16 cellular contexts compared by ENCODE assay signal in genomic region chr21:45547211-45547900, GRCh38.
"Had no signal": no experiment of that assay in that cellular context is flagged by ENCODE, and none has a peak within 500 bp of the region (broad histone marks: within the 10 kb centered on the region; RNA-seq: fewer than 3 reads in every experiment).

No MANE protein-coding gene starts in this region.

- H3K9me3 Mint-ChIP-seq: activated naive CD4-positive, alpha-beta T cell treated with anti-CD3 and anti-CD28 coated beads, Interleukin-2, amount 10 ng/mL, durations not matched to agents 7 days and 5 days; activated T-cell treated with anti-CD3 and anti-CD28 coated beads, Interleukin-2, amount 50 U/mL, for 72 hours; neural progenitor cell; T-helper 2 cell treated with Interferon-gamma antibody and Interleukin-4, amounts not matched to agents 5 μg/mL and 100 μg/mL, for 36 hours had no signal

- H3K4me2 ChIP-seq: neural progenitor cell had no signal

- H3K27ac Mint-ChIP-seq: activated T-cell treated with anti-CD3 and anti-CD28 coated beads, Interleukin-2, amount 50 U/mL, for 72 hours; neural progenitor cell; T-helper 2 cell treated with Interferon-gamma antibody and Interleukin-4, amounts not matched to agents 5 μg/mL and 100 μg/mL, for 36 hours had no signal

- DNase-seq: activated CD4-positive, alpha-beta T cell treated with anti-CD3 and anti-CD28 coated beads, Interleukin-2, amount 50 U/mL, for 4 hours; activated naive CD4-positive, alpha-beta T cell treated with anti-CD3 and anti-CD28 coated beads, Interleukin-2, amount 10 ng/mL, durations not matched to agents 7 days and 5 days; activated T-cell treated with anti-CD3 and anti-CD28 coated beads, Interleukin-2, amount 50 U/mL, for 72 hours; caudate nucleus; effector CD4-positive, alpha-beta T cell; foreskin melanocyte; left ventricle myocardium superior; mesenchymal stem cell; small intestine had no signal

- H3K79me2 ChIP-seq: parathyroid adenoma had no signal

- H3K4me3 Mint-ChIP-seq: activated naive CD4-positive, alpha-beta T cell treated with anti-CD3 and anti-CD28 coated beads, Interleukin-2, amount 10 ng/mL, durations not matched to agents 7 days and 5 days; activated T-cell treated with anti-CD3 and anti-CD28 coated beads, Interleukin-2, amount 50 U/mL, for 72 hours; neural progenitor cell; T-helper 2 cell treated with Interferon-gamma antibody and Interleukin-4, amounts not matched to agents 5 μg/mL and 100 μg/mL, for 36 hours had no signal

- H3K4me1 ChIP-seq: colonic mucosa, parathyroid adenoma had no signal

- ATAC-seq: activated T-cell treated with anti-CD3 and anti-CD28 coated beads, Interleukin-2, amount 50 U/mL, for 72 hours; left ventricle myocardium superior had no signal

- H3K36me3 Mint-ChIP-seq: activated naive CD4-positive, alpha-beta T cell treated with anti-CD3 and anti-CD28 coated beads, Interleukin-2, amount 10 ng/mL, durations not matched to agents 7 days and 5 days; neural progenitor cell had no signal

- H3K27me3 ChIP-seq: adrenal gland, colonic mucosa, neural progenitor cell, right atrium auricular region had no signal

- H3K27ac ChIP-seq: adrenal gland, colonic mucosa, neural progenitor cell, parathyroid adenoma, right atrium auricular region, tibial artery had no signal

- H3K9ac ChIP-seq: neural progenitor cell, parathyroid adenoma had no signal

- H3K9me3 ChIP-seq: adrenal gland, colonic mucosa, right atrium auricular region, tibial artery had no signal

- H2AFZ ChIP-seq: neural progenitor cell, parathyroid adenoma had no signal
